In the genomic region with DNA sequence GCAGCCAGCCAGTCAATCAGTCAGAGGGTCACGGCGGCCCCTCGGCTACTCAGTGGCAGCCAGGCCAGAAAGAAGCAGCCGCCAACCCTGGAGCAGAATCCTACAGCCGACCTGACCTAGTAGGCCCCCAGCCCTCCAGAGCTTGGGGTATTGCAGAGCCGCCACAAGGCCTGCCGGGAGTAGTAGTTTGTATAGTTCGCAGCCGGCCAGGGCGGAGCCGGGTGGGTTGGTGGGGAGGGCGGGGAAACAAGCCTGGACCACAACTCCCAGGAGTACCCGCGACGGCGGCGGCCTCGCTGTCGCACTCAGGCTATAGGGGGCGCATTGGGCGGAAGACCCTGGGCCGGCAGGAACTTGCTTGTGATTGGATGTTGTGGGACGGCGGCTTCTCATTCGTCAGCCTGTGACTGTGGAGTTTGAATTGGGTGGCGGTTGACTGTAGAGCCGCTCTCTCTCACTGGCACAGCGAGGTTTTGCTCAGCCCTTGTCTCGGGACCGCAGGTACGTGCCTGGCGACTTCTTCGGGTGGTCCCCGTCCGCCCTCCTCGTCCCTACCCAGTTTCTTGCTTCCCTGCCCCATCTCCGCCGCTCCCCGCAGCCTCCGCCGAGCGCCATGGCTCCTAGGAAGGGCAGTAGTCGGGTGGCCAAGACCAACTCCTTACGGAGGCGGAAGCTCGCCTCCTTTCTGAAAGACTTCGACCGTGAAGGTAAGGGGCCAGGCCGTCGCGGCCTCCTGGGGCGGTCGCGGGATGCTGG, we compare ENCODE assay signal across 1 cellular context.
TF ChIP-seq lines count a peak whose summit lies in the region.

TSS of gene CDCA8 (plus strand) at position 439 of the 756 bp plus-strand sequence. CDS start at position 614, 175 bp downstream.

TF ChIP-seq in HepG2, 621 proteins besides CTCF, POLR2A, EP300 and RAD21 (continued from another document and continues in another):
- TF ChIP-seq SP1 (IDR thresholded peaks at IDR 0.05), result no peak
- TF ChIP-seq SP1 (CRISPR knock-in tag; IDR thresholded peaks at IDR 0.05), result peak; percentile 49; the same call in 1 of the 2 replicates
- TF ChIP-seq, protein P1, sequence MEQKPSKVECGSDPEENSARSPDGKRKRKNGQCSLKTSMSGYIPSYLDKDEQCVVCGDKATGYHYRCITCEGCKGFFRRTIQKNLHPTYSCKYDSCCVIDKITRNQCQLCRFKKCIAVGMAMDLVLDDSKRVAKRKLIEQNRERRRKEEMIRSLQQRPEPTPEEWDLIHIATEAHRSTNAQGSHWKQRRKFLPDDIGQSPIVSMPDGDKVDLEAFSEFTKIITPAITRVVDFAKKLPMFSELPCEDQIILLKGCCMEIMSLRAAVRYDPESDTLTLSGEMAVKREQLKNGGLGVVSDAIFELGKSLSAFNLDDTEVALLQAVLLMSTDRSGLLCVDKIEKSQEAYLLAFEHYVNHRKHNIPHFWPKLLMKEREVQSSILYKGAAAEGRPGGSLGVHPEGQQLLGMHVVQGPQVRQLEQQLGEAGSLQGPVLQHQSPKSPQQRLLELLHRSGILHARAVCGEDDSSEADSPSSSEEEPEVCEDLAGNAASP (CRISPR knock-in tag; IDR thresholded peaks at IDR 0.05; ENCODE audit: borderline replicate concordance), result peak; percentile 65
- 0 out of 2 replicates have a peak, but pooled peaks have one; percentile 48 for TF ChIP-seq NR1H2 (CRISPR knock-in tag; IDR thresholded peaks at IDR 0.05; ENCODE audit: borderline replicate concordance, low read depth)
- no peak for TF ChIP-seq ZNF251 (CRISPR knock-in tag; IDR thresholded peaks at IDR 0.05)
- TF ChIP-seq ZFY (CRISPR knock-in tag; IDR thresholded peaks at IDR 0.05), result peak; percentile 96
- TF ChIP-seq ZBTB3 (CRISPR knock-in tag; IDR thresholded peaks at IDR 0.05; ENCODE audit: borderline replicate concordance, low read depth), result no peak
- TF ChIP-seq ZFP91 (CRISPR knock-in tag; IDR thresholded peaks at IDR 0.05; ENCODE audit: borderline replicate concordance), result peak; percentile 78
- TF ChIP-seq EEA1 (CRISPR knock-in tag; IDR thresholded peaks at IDR 0.05; ENCODE audit: borderline replicate concordance), result no peak
- TF ChIP-seq KDM2A (CRISPR knock-in tag; IDR thresholded peaks at IDR 0.05; ENCODE audit: borderline replicate concordance, low read depth), result peak; percentile 62; the same call in 1 of the 2 replicates
- no peak for TF ChIP-seq KMT2B (CRISPR knock-in tag; IDR thresholded peaks at IDR 0.05)
- TF ChIP-seq LBX2 (CRISPR knock-in tag; IDR thresholded peaks at IDR 0.05; ENCODE audit: borderline replicate concordance), result 0 out of 2 replicates have a peak, but pooled peaks have one; percentile 26
- TF ChIP-seq JUN (CRISPR knock-in tag; IDR thresholded peaks at IDR 0.05), result no peak
- TF ChIP-seq HNRNPUL1 (IDR thresholded peaks at IDR 0.05; ENCODE audit: low read depth, low read length), result no peak
- TF ChIP-seq, protein P2, sequence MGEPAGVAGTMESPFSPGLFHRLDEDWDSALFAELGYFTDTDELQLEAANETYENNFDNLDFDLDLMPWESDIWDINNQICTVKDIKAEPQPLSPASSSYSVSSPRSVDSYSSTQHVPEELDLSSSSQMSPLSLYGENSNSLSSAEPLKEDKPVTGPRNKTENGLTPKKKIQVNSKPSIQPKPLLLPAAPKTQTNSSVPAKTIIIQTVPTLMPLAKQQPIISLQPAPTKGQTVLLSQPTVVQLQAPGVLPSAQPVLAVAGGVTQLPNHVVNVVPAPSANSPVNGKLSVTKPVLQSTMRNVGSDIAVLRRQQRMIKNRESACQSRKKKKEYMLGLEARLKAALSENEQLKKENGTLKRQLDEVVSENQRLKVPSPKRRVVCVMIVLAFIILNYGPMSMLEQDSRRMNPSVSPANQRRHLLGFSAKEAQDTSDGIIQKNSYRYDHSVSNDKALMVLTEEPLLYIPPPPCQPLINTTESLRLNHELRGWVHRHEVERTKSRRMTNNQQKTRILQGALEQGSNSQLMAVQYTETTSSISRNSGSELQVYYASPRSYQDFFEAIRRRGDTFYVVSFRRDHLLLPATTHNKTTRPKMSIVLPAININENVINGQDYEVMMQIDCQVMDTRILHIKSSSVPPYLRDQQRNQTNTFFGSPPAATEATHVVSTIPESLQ (CRISPR knock-in tag; conservative IDR thresholded peaks at IDR 0.05), result no peak
- peak; percentile 79 for TF ChIP-seq HOXA3 (CRISPR knock-in tag; IDR thresholded peaks at IDR 0.05)
- TF ChIP-seq PCBP1 (IDR thresholded peaks at IDR 0.05; ENCODE audit: borderline replicate concordance, low read depth, low read length), result peak; percentile 28; the same call in 1 of the 2 replicates
- peak; percentile 59; the same call in 1 of the 2 replicates for TF ChIP-seq RFX5 (IDR thresholded peaks at IDR 0.05; ENCODE audit: low read depth, low read length)
- TF ChIP-seq, protein P3, sequence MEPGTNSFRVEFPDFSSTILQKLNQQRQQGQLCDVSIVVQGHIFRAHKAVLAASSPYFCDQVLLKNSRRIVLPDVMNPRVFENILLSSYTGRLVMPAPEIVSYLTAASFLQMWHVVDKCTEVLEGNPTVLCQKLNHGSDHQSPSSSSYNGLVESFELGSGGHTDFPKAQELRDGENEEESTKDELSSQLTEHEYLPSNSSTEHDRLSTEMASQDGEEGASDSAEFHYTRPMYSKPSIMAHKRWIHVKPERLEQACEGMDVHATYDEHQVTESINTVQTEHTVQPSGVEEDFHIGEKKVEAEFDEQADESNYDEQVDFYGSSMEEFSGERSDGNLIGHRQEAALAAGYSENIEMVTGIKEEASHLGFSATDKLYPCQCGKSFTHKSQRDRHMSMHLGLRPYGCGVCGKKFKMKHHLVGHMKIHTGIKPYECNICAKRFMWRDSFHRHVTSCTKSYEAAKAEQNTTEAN (CRISPR knock-in tag; conservative IDR thresholded peaks at IDR 0.05), result no peak
- TF ChIP-seq ZNF264 (CRISPR knock-in tag; IDR thresholded peaks at IDR 0.05), result 0 out of 2 replicates have a peak, but pooled peaks have one; percentile 55
- TF ChIP-seq ZFP37 (CRISPR knock-in tag; IDR thresholded peaks at IDR 0.05; ENCODE audit: borderline replicate concordance), result 0 out of 2 replicates have a peak, but pooled peaks have one; percentile 64
- TF ChIP-seq SP4 (CRISPR knock-in tag; IDR thresholded peaks at IDR 0.05), result peak; percentile 68; the same call in 1 of the 2 replicates
- TF ChIP-seq KLF15 (CRISPR knock-in tag; IDR thresholded peaks at IDR 0.05; ENCODE audit: borderline replicate concordance), result no peak
- TF ChIP-seq PATZ1 (CRISPR knock-in tag; IDR thresholded peaks at IDR 0.05), result peak; percentile 53; the same call in 1 of the 2 replicates
- TF ChIP-seq NFE2 (CRISPR knock-in tag; IDR thresholded peaks at IDR 0.05), result no peak
- peak; percentile 67 for TF ChIP-seq FOXP4 (CRISPR knock-in tag; IDR thresholded peaks at IDR 0.05)
- peak; percentile 99 for TF ChIP-seq THAP11 (CRISPR knock-in tag; IDR thresholded peaks at IDR 0.05)
- no peak for TF ChIP-seq NR2F2 (IDR thresholded peaks at IDR 0.05; ENCODE audit: borderline replicate concordance, low read depth)
- peak; percentile 98 for TF ChIP-seq TFDP2 (CRISPR knock-in tag; IDR thresholded peaks at IDR 0.05)
- TF ChIP-seq ZNF790 (CRISPR knock-in tag; IDR thresholded peaks at IDR 0.05; ENCODE audit: borderline replicate concordance), result 0 out of 2 replicates have a peak, but pooled peaks have one; percentile 58
- peak; percentile 91 for TF ChIP-seq KDM5A (IDR thresholded peaks at IDR 0.05; ENCODE audit: borderline replicate concordance, low read length)
- TF ChIP-seq ZMYM4 (CRISPR knock-in tag; IDR thresholded peaks at IDR 0.05), result peak; percentile 78
- TF ChIP-seq JUND (CRISPR knock-in tag; IDR thresholded peaks at IDR 0.05), result 0 out of 2 replicates have a peak, but pooled peaks have one; percentile 19
- TF ChIP-seq ELF1 (CRISPR knock-in tag; IDR thresholded peaks at IDR 0.05), result peak; percentile 91
- TF ChIP-seq, protein P4, sequence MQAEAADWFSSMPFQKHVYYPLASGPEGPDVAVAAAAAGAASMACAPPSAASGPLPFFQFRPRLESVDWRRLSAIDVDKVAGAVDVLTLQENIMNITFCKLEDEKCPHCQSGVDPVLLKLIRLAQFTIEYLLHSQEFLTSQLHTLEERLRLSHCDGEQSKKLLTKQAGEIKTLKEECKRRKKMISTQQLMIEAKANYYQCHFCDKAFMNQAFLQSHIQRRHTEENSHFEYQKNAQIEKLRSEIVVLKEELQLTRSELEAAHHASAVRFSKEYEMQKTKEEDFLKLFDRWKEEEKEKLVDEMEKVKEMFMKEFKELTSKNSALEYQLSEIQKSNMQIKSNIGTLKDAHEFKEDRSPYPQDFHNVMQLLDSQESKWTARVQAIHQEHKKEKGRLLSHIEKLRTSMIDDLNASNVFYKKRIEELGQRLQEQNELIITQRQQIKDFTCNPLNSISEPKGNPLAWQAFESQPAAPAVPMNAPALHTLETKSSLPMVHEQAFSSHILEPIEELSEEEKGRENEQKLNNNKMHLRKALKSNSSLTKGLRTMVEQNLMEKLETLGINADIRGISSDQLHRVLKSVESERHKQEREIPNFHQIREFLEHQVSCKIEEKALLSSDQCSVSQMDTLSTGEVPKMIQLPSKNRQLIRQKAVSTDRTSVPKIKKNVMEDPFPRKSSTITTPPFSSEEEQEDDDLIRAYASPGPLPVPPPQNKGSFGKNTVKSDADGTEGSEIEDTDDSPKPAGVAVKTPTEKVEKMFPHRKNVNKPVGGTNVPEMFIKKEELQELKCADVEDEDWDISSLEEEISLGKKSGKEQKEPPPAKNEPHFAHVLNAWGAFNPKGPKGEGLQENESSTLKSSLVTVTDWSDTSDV (CRISPR knock-in tag; IDR thresholded peaks at IDR 0.05), result 0 out of 2 replicates have a peak, but pooled peaks have one; percentile 4
- TF ChIP-seq MNT (IDR thresholded peaks at IDR 0.05), result peak; percentile 64
- TF ChIP-seq POGZ (CRISPR knock-in tag; IDR thresholded peaks at IDR 0.05), result no peak
- no peak for TF ChIP-seq NCOR1 (IDR thresholded peaks at IDR 0.05; ENCODE audit: borderline replicate concordance, low read length)
- TF ChIP-seq ZNF446 (CRISPR knock-in tag; IDR thresholded peaks at IDR 0.05), result peak; percentile 27; the same call in 1 of the 2 replicates
